ENCODE assay signal across 9 cellular contexts in genomic region chr19:13095393-13095784, GRCh38. TPM values are rescaled to one million over a fixed set of nuclear protein-coding genes. Genes with fewer than 3 reads are reported as not detected.
DNase-seq lines count a peak whose midpoint lies in the region; ATAC-seq and TF ChIP-seq lines count a peak whose summit lies in the region.
"Had no signal": no experiment of that assay in that cellular context is flagged by ENCODE, and none has a peak within 500 bp of the region (broad histone marks: within the 10 kb centered on the region; RNA-seq: fewer than 3 reads in every experiment).

No MANE protein-coding gene starts in this region.

- H3K27ac ChIP-seq in Peyer's patch (peak overlapping the region in 3 of 4 donors; percentile 6 to 92 (median 74)), iPS DF 6.9 (ENCODE audit: low read length) (no peak overlapping the region), suprapubic skin (peak overlapping the region; percentile 7), SJCRH30 (no peak overlapping the region)

- peak; percentile 36 for DNase-seq in activated CD4-positive, alpha-beta T cell treated with anti-CD3 and anti-CD28 coated beads for 36 hours
- no peak for DNase-seq in activated CD4-positive, alpha-beta T cell treated with anti-CD3 and anti-CD28 coated beads for 48 hours
- peak in 2 of 3 donors; percentile 82 to 85 for DNase-seq in Peyer's patch
- no peak for DNase-seq in iPS DF 6.9 (ENCODE audit: low read depth, low spot score)
- DNase-seq in suprapubic skin (ENCODE audit: low spot score in 2 of 2), result no peak
- no peak for DNase-seq in activated naive CD4-positive, alpha-beta T cell treated with Interleukin-2 at 50 U/mL for 16 hours
- no peak for DNase-seq in SJCRH30
- DNase-seq: foreskin melanocyte had no signal

- no peak overlapping the region for H3K4me3 Mint-ChIP-seq in activated CD4-positive, alpha-beta T cell treated with anti-CD3 and anti-CD28 coated beads for 36 hours

- H3K9me3 Mint-ChIP-seq in activated CD4-positive, alpha-beta T cell treated with anti-CD3 and anti-CD28 coated beads for 36 hours (ENCODE audit: low read depth), result no peaks in the 10 kb centered on the region

- TF ChIP-seq POLR2A in Peyer's patch (IDR thresholded peaks at IDR 0.05) (no peak), suprapubic skin (IDR thresholded peaks at IDR 0.05) (no peak)

- CTCF ChIA-PET in activated CD4-positive, alpha-beta T cell treated with anti-CD3 and anti-CD28 coated beads for 36 hours (lab: Charles Lee), result interaction anchor here (0.6 to 5.7 kb wide), 9 partner anchors 10 to 130 kb away, joined by 3 to 98 read pairs (median 10); no protein-coding TSS in a partner anchor

- no peak for TF ChIP-seq EP300 in suprapubic skin (IDR thresholded peaks at IDR 0.05)

- H3K36me3 ChIP-seq in Peyer's patch, result peaks cover 0 to 11% (median 0%) of the 10 kb centered on the region in 3 donors
- H3K36me3 ChIP-seq in iPS DF 6.9 (ENCODE audit: control insufficient read depth, insufficient read depth, low read length), result no peaks in the 10 kb centered on the region
- peaks cover 12% of the 10 kb centered on the region for H3K36me3 ChIP-seq in suprapubic skin
- peaks cover 3% of the 10 kb centered on the region; the same call in 1 of the 2 replicates for H3K36me3 ChIP-seq in SJCRH30

- no peak for ATAC-seq in activated CD4-positive, alpha-beta T cell treated with anti-CD3 and anti-CD28 coated beads for 36 hours
- no peak for ATAC-seq in HG02981 (IDR thresholded peaks at IDR 0.05; ENCODE audit: unreplicated experiment)

- H3K4me3 ChIP-seq in Peyer's patch (peak overlapping the region in 3 of 4 donors; percentile 18 to 66 (median 27)), iPS DF 6.9 (ENCODE audit: low read length) (peak overlapping the region; percentile 31; the same call in 1 of the 2 replicates), suprapubic skin (peak overlapping the region; percentile 53), SJCRH30 (no peak overlapping the region)

- H3K4me1 Mint-ChIP-seq in activated CD4-positive, alpha-beta T cell treated with anti-CD3 and anti-CD28 coated beads for 36 hours, result peaks cover 37% of the 10 kb centered on the region

- H3K9me3 ChIP-seq in Peyer's patch, result no peaks in the 10 kb centered on the region
- H3K9me3 ChIP-seq in iPS DF 6.9 (ENCODE audit: control insufficient read depth, insufficient read depth, low read length), result no peaks in the 10 kb centered on the region
- no peaks in the 10 kb centered on the region for H3K9me3 ChIP-seq in suprapubic skin
- H3K9me3 ChIP-seq in SJCRH30 (replicated peaks), result no peaks in the 10 kb centered on the region

- peaks cover 5% of the 10 kb centered on the region for H3K36me3 Mint-ChIP-seq in activated CD4-positive, alpha-beta T cell treated with anti-CD3 and anti-CD28 coated beads for 36 hours (ENCODE audit: low read depth)

- no CpG with 5 or more reads among the region's 25 CpGs for WGBS in iPS DF 6.9 (ENCODE audit: insufficient coverage, insufficient read length)
- 56% methylated on average over 14 of the region's 25 CpGs for whole genome bisulfite sequencing in suprapubic skin

- peaks cover 32% of the 10 kb centered on the region for H3K27me3 Mint-ChIP-seq in activated CD4-positive, alpha-beta T cell treated with anti-CD3 and anti-CD28 coated beads for 36 hours

- no peaks in the 10 kb centered on the region for H3K27me3 ChIP-seq in Peyer's patch
- peaks cover 24% of the 10 kb centered on the region for H3K27me3 ChIP-seq in iPS DF 6.9 (ENCODE audit: control insufficient read depth, insufficient read depth, low read length)
- no peaks in the 10 kb centered on the region for H3K27me3 ChIP-seq in suprapubic skin
- H3K27me3 ChIP-seq in SJCRH30, result no peaks in the 10 kb centered on the region

- peaks cover 0 to 59% (median 27%) of the 10 kb centered on the region in 4 donors for H3K4me1 ChIP-seq in Peyer's patch
- peaks cover 5% of the 10 kb centered on the region; the same call in 1 of the 2 replicates for H3K4me1 ChIP-seq in iPS DF 6.9 (ENCODE audit: control insufficient read depth, insufficient read depth, low read length)
- H3K4me1 ChIP-seq in suprapubic skin, result peaks cover 90% of the 10 kb centered on the region
- H3K4me1 ChIP-seq in SJCRH30, result peaks cover 14% of the 10 kb centered on the region

- POLR2A ChIA-PET in activated CD4-positive, alpha-beta T cell treated with anti-CD3 and anti-CD28 coated beads for 36 hours (lab: Charles Lee), result no interaction called here

- intact Hi-C loops in activated CD4-positive, alpha-beta T cell treated with anti-CD3 and anti-CD28 coated beads for 36 hours (cut with DNase I, micrococcal nuclease), result loop anchor here in 1 of 2 experiments (5.0 kb wide), 1 partner anchor 208 kb away; the partner anchor contains the start of gene KLF1

- TF ChIP-seq CTCF in Peyer's patch (IDR thresholded peaks at IDR 0.05), result no peak
- TF ChIP-seq CTCF in suprapubic skin (IDR thresholded peaks at IDR 0.05), result no peak

- H3K27ac Mint-ChIP-seq in activated CD4-positive, alpha-beta T cell treated with anti-CD3 and anti-CD28 coated beads for 36 hours, result no peak overlapping the region

RNA-seq across cellular contexts. Expression of gene LYL1, which starts 7.3 kb away (rescaled TPM):
- 1 to 10 TPM; 2.0 to 2.5 TPM for total RNA-seq in activated CD4-positive, alpha-beta T cell treated with anti-CD3 and anti-CD28 coated beads for 36 hours
- total RNA-seq in Peyer's patch (10 to 100 TPM in 1 of 4 donors, 1 to 10 TPM in 3; 1.2 to 21.5 (median 4.9) TPM), suprapubic skin (1 to 10 TPM; 1.5 to 2.7 (median 2.2) TPM)
- total RNA-seq in SJCRH30 (2014; rRNA removed; shearing (Covaris generic)), result 0.08 TPM in 1 of 2 replicates, not detected in the other

RNA-seq across cellular contexts. Expression of gene TRMT1, which starts 21.2 kb away (rescaled TPM):
- total RNA-seq in activated CD4-positive, alpha-beta T cell treated with anti-CD3 and anti-CD28 coated beads for 36 hours, result 10 to 100 TPM; 73.0 to 96.1 TPM
- total RNA-seq in Peyer's patch (10 to 100 TPM; 27.1 to 71.8 (median 28.3) TPM), suprapubic skin (10 to 100 TPM; 35.1 to 46.2 (median 40.6) TPM)
- total RNA-seq in SJCRH30 (2014; rRNA removed; shearing (Covaris generic)), result 54.1 and 59.0 TPM in 2 replicates

RNA-seq across cellular contexts. Expression of gene NACC1, which starts 22.7 kb away (rescaled TPM):
- total RNA-seq in activated CD4-positive, alpha-beta T cell treated with anti-CD3 and anti-CD28 coated beads for 36 hours, result 10 to 100 TPM; 77.5 to 84.5 TPM
- total RNA-seq in Peyer's patch (10 to 100 TPM; 21.5 to 48.0 (median 37.1) TPM), suprapubic skin (10 to 100 TPM; 13.4 to 47.6 (median 35.3) TPM)
- total RNA-seq in SJCRH30 (2014; rRNA removed; shearing (Covaris generic)), result 103 and 105 TPM in 2 replicates

RNA-seq across cellular contexts. Expression of gene STX10, which starts 54.8 kb away (rescaled TPM):
- 10 to 100 TPM; 64.8 to 71.4 TPM for total RNA-seq in activated CD4-positive, alpha-beta T cell treated with anti-CD3 and anti-CD28 coated beads for 36 hours
- total RNA-seq in Peyer's patch (100 to 1,000 TPM in 2 of 4 donors, 10 to 100 TPM in 2; 78.1 to 199 (median 107) TPM), suprapubic skin (100 to 1,000 TPM in 1 of 4 donors, 10 to 100 TPM in 3; 71.9 to 110 (median 82.2) TPM)
- 58.5 and 70.7 TPM in 2 replicates for total RNA-seq in SJCRH30 (2014; rRNA removed; shearing (Covaris generic))

RNA-seq across cellular contexts. Expression of gene IER2, which starts 54.8 kb away (rescaled TPM):
- 100 to 1,000 TPM; 109 to 118 TPM for total RNA-seq in activated CD4-positive, alpha-beta T cell treated with anti-CD3 and anti-CD28 coated beads for 36 hours
- total RNA-seq in Peyer's patch (100 to 1,000 TPM in 1 of 4 donors, 10 to 100 TPM in 3; 72.2 to 229 (median 85.6) TPM), suprapubic skin (100 to 1,000 TPM; 154 to 377 (median 214) TPM)
- total RNA-seq in SJCRH30 (2014; rRNA removed; shearing (Covaris generic)), result 30.2 and 31.7 TPM in 2 replicates

Comparison
In these comparisons a context has a peak if more than half of its experiments do, and no peak if none do; other contexts are left out.
1. DNase-seq: peak in activated CD4-positive, alpha-beta T cell treated with anti-CD3 and anti-CD28 coated beads for 36 hours (single experiment) and Peyer's patch (2 of 3); none in activated CD4-positive, alpha-beta T cell treated with anti-CD3 and anti-CD28 coated beads for 48 hours (single experiment), iPS DF 6.9 (single experiment), suprapubic skin (0 of 2), activated naive CD4-positive, alpha-beta T cell treated with Interleukin-2 at 50 U/mL for 16 hours (single experiment) and SJCRH30 (0 of 2).
2. H3K27ac ChIP-seq: peak in Peyer's patch (3 of 4) and suprapubic skin (single experiment); none in iPS DF 6.9 (single experiment) and SJCRH30 (single experiment).